In genomic region chr6:71403422-71404134, GRCh38 we compare ENCODE assay signal across 11 cellular contexts.
DNase-seq lines count a peak whose midpoint lies in the region; ATAC-seq and TF ChIP-seq lines count a peak whose summit lies in the region.
"Had no signal": no experiment of that assay in that cellular context is flagged by ENCODE, and none has a peak within 500 bp of the region (broad histone marks: within the 10 kb centered on the region; RNA-seq: fewer than 3 reads in every experiment).

No MANE protein-coding gene starts in this region.

- ATAC-seq in heart left ventricle = peak in 1 of 4 donors; percentile 38
- ATAC-seq: activated T-cell treated with anti-CD3 and anti-CD28 coated beads, Interleukin-2, amount 50 U/mL, for 72 hours had no signal

- H3K27me3 ChIP-seq in heart left ventricle = no peaks in the 10 kb centered on the region
- no peaks in the 10 kb centered on the region for H3K27me3 ChIP-seq in effector memory CD4-positive, alpha-beta T cell (replicated peaks; ENCODE audit: control insufficient read depth, insufficient read depth, low read length, poor library complexity, severe bottlenecking)
- H3K27me3 ChIP-seq: vagina had no signal

- 34 to 55% (median 46%) methylated on average over 9 of the region's 9 CpGs for WGBS in heart left ventricle, 4 donors

- no peak for TF ChIP-seq POLR2A in heart left ventricle (IDR thresholded peaks at IDR 0.05)

- H3K27ac ChIP-seq in heart left ventricle (peak overlapping the region; percentile 15 to 70 (median 52)), coronary artery (peak overlapping the region; percentile 25 to 49)
- no peak overlapping the region for H3K27ac ChIP-seq in effector memory CD4-positive, alpha-beta T cell (ENCODE audit: insufficient read depth, low read length, poor library complexity, severe bottlenecking)
- H3K27ac ChIP-seq: vagina had no signal

- DNase-seq in heart left ventricle (no peak), cardiac septum (ENCODE audit: low spot score) (no peak), coronary artery (ENCODE audit: low spot score) (no peak), lung microvascular endothelial cell (ENCODE audit: low read depth in 2 of 2) (peak; percentile 39 to 47), kidney glomerular epithelial cell (lab: John Stamatoyannopoulos, UW) (no peak), cerebellum (ENCODE audit: low spot score) (no peak), epidermal melanocyte (ENCODE audit: insufficient read length, low spot score) (no peak)
- no peak for DNase-seq in effector memory CD4-positive, alpha-beta T cell
- DNase-seq: activated T-cell treated with anti-CD3 and anti-CD28 coated beads, Interleukin-2, amount 50 U/mL, for 72 hours; erythroblast had no signal

- H3K4me3 ChIP-seq in heart left ventricle (peak overlapping the region in 9 of 12 donors; percentile 2 to 41 (median 19)), coronary artery (peak overlapping the region; percentile 9)
- H3K4me3 ChIP-seq in effector memory CD4-positive, alpha-beta T cell (ENCODE audit: insufficient read depth, low read depth, low read length, poor library complexity, severe bottlenecking) = no peak overlapping the region
- H3K4me3 ChIP-seq: vagina had no signal

- no peaks in the 10 kb centered on the region for H3K9me3 ChIP-seq in heart left ventricle
- no peaks in the 10 kb centered on the region for H3K9me3 ChIP-seq in effector memory CD4-positive, alpha-beta T cell (ENCODE audit: control insufficient read depth, low read length)
- H3K9me3 ChIP-seq: vagina had no signal

- intact Hi-C loops in heart left ventricle (cut with DNase I) (no loop called here), cardiac septum (cut with DNase I) (no loop called here)

- H3K4me1 ChIP-seq in heart left ventricle = peaks cover 5 to 62% (median 34%) of the 10 kb centered on the region in 12 donors
- H3K4me1 ChIP-seq in effector memory CD4-positive, alpha-beta T cell (ENCODE audit: control insufficient read depth, insufficient read depth, low read length, poor library complexity, severe bottlenecking) = no peaks in the 10 kb centered on the region
- H3K4me1 ChIP-seq: vagina had no signal

- peaks cover 0 to 12% (median 0%) of the 10 kb centered on the region in 9 donors for H3K36me3 ChIP-seq in heart left ventricle
- H3K36me3 ChIP-seq in effector memory CD4-positive, alpha-beta T cell (ENCODE audit: control insufficient read depth, insufficient read depth, low read length) = no peaks in the 10 kb centered on the region
- H3K36me3 ChIP-seq: vagina had no signal

- TF ChIP-seq CTCF in heart left ventricle (IDR thresholded peaks at IDR 0.05) (no peak), coronary artery (IDR thresholded peaks at IDR 0.05) (no peak)

Comparison
In these comparisons a context has a peak if more than half of its experiments do, and no peak if none do; other contexts are left out.
1. DNase-seq: peak in lung microvascular endothelial cell (2 of 2); none in heart left ventricle (0 of 5), cardiac septum (single experiment), coronary artery (single experiment), kidney glomerular epithelial cell (single experiment), effector memory CD4-positive, alpha-beta T cell (0 of 3), cerebellum (single experiment) and epidermal melanocyte (single experiment).